16 cellular contexts compared by ENCODE assay signal in genomic region chr9:127540664-127541041, GRCh38.
DNase-seq lines count a peak whose midpoint lies in the region; ATAC-seq and TF ChIP-seq lines count a peak whose summit lies in the region.
"Had no signal": no experiment of that assay in that cellular context is flagged by ENCODE, and none has a peak within 500 bp of the region (broad histone marks: within the 10 kb centered on the region; RNA-seq: fewer than 3 reads in every experiment).

No MANE protein-coding gene starts in this region.

- H3K27me3 ChIP-seq in heart left ventricle (no peaks in the 10 kb centered on the region), mesenchymal stem cell (ENCODE audit: control insufficient read depth in 1 of 2, insufficient read depth in 1 of 2, low read length in 2 of 2) (no peaks in the 10 kb centered on the region)

- no peak for ATAC-seq in left ventricle myocardium superior
- ATAC-seq in heart left ventricle, result no peak
- ATAC-seq: naive thymus-derived CD8-positive, alpha-beta T cell had no signal

- no peak overlapping the region for H3K4me3 ChIP-seq in heart left ventricle
- H3K4me3 ChIP-seq in coronary artery, result no peak overlapping the region
- H3K4me3 ChIP-seq in mesenchymal stem cell (ENCODE audit: insufficient read depth in 1 of 2, low read depth in 1 of 2, low read length in 2 of 2), result no peak overlapping the region
- H3K4me3 ChIP-seq: HAP-1 had no signal

- no peaks in the 10 kb centered on the region for H3K9me3 ChIP-seq in heart left ventricle
- no peaks in the 10 kb centered on the region for H3K9me3 ChIP-seq in mesenchymal stem cell (ENCODE audit: control insufficient read depth, low read length)
- H3K9me3 ChIP-seq: HAP-1 had no signal

- WGBS in heart left ventricle, 4 donors, result 66 to 81% (median 75%) methylated on average over 6 to 13 of the region's 13 CpGs
- WGBS in mesenchymal stem cell, result 75% methylated on average over 13 of the region's 13 CpGs

- H3K4me1 ChIP-seq in heart left ventricle (peaks cover 4 to 99% (median 74%) of the 10 kb centered on the region in 12 donors), mesenchymal stem cell (ENCODE audit: control insufficient read depth, insufficient read depth, low read depth, low read length) (peaks cover 81% of the 10 kb centered on the region)
- H3K4me1 ChIP-seq: HAP-1 had no signal

- peak overlapping the region; percentile 58 for H2BK120ac ChIP-seq in mesenchymal stem cell (ENCODE audit: low read depth, low read length)

- peak overlapping the region; percentile 81 for H4K8ac ChIP-seq in mesenchymal stem cell (ENCODE audit: low read length)

- intact Hi-C loops in left ventricle myocardium superior (cut with micrococcal nuclease) (no loop called here), heart left ventricle (cut with DNase I) (no loop called here)

- DNase-seq in left ventricle myocardium superior (peak; percentile 47), heart left ventricle (no peak), coronary artery (ENCODE audit: low spot score) (no peak), mesenchymal stem cell (peak; percentile 19), ureter (ENCODE audit: low spot score) (peak; percentile 81), kidney glomerular epithelial cell (lab: John Stamatoyannopoulos, UW) (no peak), NOMO-1 treated with dmso at 0.1 percent for 144 hours (lab: John Stamatoyannopoulos, UW; ENCODE audit: unreplicated experiment) (no peak)
- no peak for DNase-seq in activated effector memory CD4-positive, alpha-beta T cell treated with anti-CD3 and anti-CD28 coated beads, Interleukin-2, amount 50 U/mL, for 16 hours
- DNase-seq: activated CD8-positive, alpha-beta T cell treated with anti-CD3 and anti-CD28 coated beads, Interleukin-2, amount 10 ng/mL, durations not matched to agents 7 days and 5 days; activated naive CD4-positive, alpha-beta T cell treated with anti-CD3 and anti-CD28 coated beads, Interleukin-2, amount 50 U/mL, for 16 hours; DMS153; naive thymus-derived CD8-positive, alpha-beta T cell; NCI-H345; RPMI8226; T-helper 9 cell had no signal

- H3K4me2 ChIP-seq in mesenchymal stem cell (ENCODE audit: low read length, poor library complexity, severe bottlenecking), result no peak overlapping the region

- peak overlapping the region; percentile 13 to 39 for H3K4ac ChIP-seq in mesenchymal stem cell (ENCODE audit: low read depth in 1 of 2, low read length in 2 of 2)

- H3K23ac ChIP-seq in mesenchymal stem cell (ENCODE audit: low read length in 2 of 2), result peak overlapping the region in 1 of 2 experiments; percentile 20

- TF ChIP-seq CTCF in heart left ventricle (IDR thresholded peaks at IDR 0.05), result no peak
- no peak for TF ChIP-seq CTCF in coronary artery (IDR thresholded peaks at IDR 0.05)

- peak overlapping the region; percentile 27 to 56 for H2BK12ac ChIP-seq in mesenchymal stem cell (ENCODE audit: low read length in 2 of 2)

- H3K9ac ChIP-seq in mesenchymal stem cell (ENCODE audit: low read length), result peak overlapping the region; percentile 79

- no peak overlapping the region for H2BK5ac ChIP-seq in mesenchymal stem cell (ENCODE audit: low read depth, low read length, poor library complexity, severe bottlenecking)

- peak overlapping the region in 1 of 2 experiments; percentile 9 for H3K14ac ChIP-seq in mesenchymal stem cell (ENCODE audit: low read length in 2 of 2)

- H3K27ac ChIP-seq in heart left ventricle (peak overlapping the region in 2 of 12 donors; percentile 2 to 73), coronary artery (peak overlapping the region; percentile 43 to 85), mesenchymal stem cell (ENCODE audit: low read length, poor library complexity, severe bottlenecking) (peak overlapping the region; percentile 66)

- peak overlapping the region; percentile 35 to 81 for H3K18ac ChIP-seq in mesenchymal stem cell (ENCODE audit: low read depth in 1 of 2, low read length in 2 of 2)

- no peak for TF ChIP-seq POLR2A in heart left ventricle (IDR thresholded peaks at IDR 0.05)

- no peaks in the 10 kb centered on the region for H3K79me1 ChIP-seq in mesenchymal stem cell (replicated peaks; ENCODE audit: low read length, poor library complexity, severe bottlenecking)

- H2BK15ac ChIP-seq in mesenchymal stem cell (ENCODE audit: low read depth, poor library complexity, severe bottlenecking), result no peak overlapping the region

- H2AK5ac ChIP-seq in mesenchymal stem cell (ENCODE audit: low read length, severe bottlenecking), result peak overlapping the region; percentile 93

- peaks cover 0 to 6% (median 0%) of the 10 kb centered on the region in 9 donors for H3K36me3 ChIP-seq in heart left ventricle
- peaks cover 23 to 48% of the 10 kb centered on the region in 2 experiments for H3K36me3 ChIP-seq in mesenchymal stem cell (ENCODE audit: control insufficient read depth in 1 of 2, insufficient read depth in 2 of 2, low read depth in 1 of 2, low read length in 2 of 2)
- H3K36me3 ChIP-seq: HAP-1 had no signal

- H2AFZ ChIP-seq in mesenchymal stem cell (ENCODE audit: low read depth, low read length), result no peak overlapping the region

- peak overlapping the region; percentile 90 for H4K91ac ChIP-seq in mesenchymal stem cell (ENCODE audit: low read length)

Comparison
In these comparisons a context has a peak if more than half of its experiments do, and no peak if none do; other contexts are left out.
1. DNase-seq: peak in left ventricle myocardium superior (single experiment), mesenchymal stem cell (single experiment) and ureter (single experiment); none in heart left ventricle (0 of 5), coronary artery (single experiment), kidney glomerular epithelial cell (single experiment), NOMO-1 treated with dmso at 0.1 percent for 144 hours (single experiment) and activated effector memory CD4-positive, alpha-beta T cell treated with anti-CD3 and anti-CD28 coated beads, Interleukin-2, amount 50 U/mL, for 16 hours (single experiment).